In genomic region chr4:10066206-10066605, GRCh38 we compare ENCODE assay signal across 31 cellular contexts.
"Had no signal": no experiment of that assay in that cellular context is flagged by ENCODE, and none has a peak within 500 bp of the region (broad histone marks: within the 10 kb centered on the region; RNA-seq: fewer than 3 reads in every experiment).

No MANE protein-coding gene starts in this region.

- H3K4me3 ChIP-seq: breast epithelium, esophagus squamous epithelium, gastrocnemius medialis, mucosa of descending colon, pancreas, prostate gland, sigmoid colon, stomach, tibial artery had no signal

- ATAC-seq: activated CD8-positive, alpha-beta memory T cell treated with anti-CD3 and anti-CD28 coated beads, Interleukin-2, amount 10 ng/mL, durations not matched to agents 7 days and 5 days; gastrocnemius medialis; left cardiac atrium; left ventricle myocardium superior; mucosa of descending colon; pancreas; stimulated activated naive B cell treated with anti-CD40 and anti-IgM and Interleukin-4, amounts not matched to agents 10 μg/mL and 1 μg/mL and 100 μg/mL, for 72 hours; T-helper 17 cell had no signal

- H3K27ac ChIP-seq: epithelial cell of prostate, esophagus squamous epithelium, gastrocnemius medialis, pancreas, prostate gland, sigmoid colon, stomach, tibial artery had no signal

- H3K27me3 ChIP-seq: breast epithelium, esophagus squamous epithelium, gastrocnemius medialis, pancreas, sigmoid colon, stomach, tibial artery had no signal

- H3K27me3 Mint-ChIP-seq: activated CD4-positive, alpha-beta memory T cell treated with anti-CD3 and anti-CD28 coated beads, Interleukin-2, amount 10 ng/mL, durations not matched to agents 7 days and 5 days; activated CD4-positive, alpha-beta T cell treated with anti-CD3 and anti-CD28 coated beads, Interleukin-2, amount 10 ng/mL, durations not matched to agents 7 days and 5 days; activated CD8-positive, alpha-beta memory T cell treated with anti-CD3 and anti-CD28 coated beads, Interleukin-2, amount 10 ng/mL, durations not matched to agents 7 days and 5 days; central memory CD8-positive, alpha-beta T cell; stimulated activated naive B cell treated with anti-CD40 and anti-IgM and Interleukin-4, amounts not matched to agents 10 μg/mL and 1 μg/mL and 100 μg/mL, for 72 hours; T-helper 17 cell had no signal

- H3K36me3 ChIP-seq: breast epithelium, pancreas, prostate gland had no signal

- H3K9me3 ChIP-seq: breast epithelium, esophagus squamous epithelium, gastrocnemius medialis, mucosa of descending colon, pancreas, prostate gland, sigmoid colon, stomach, tibial artery had no signal

- H3K4me1 Mint-ChIP-seq: activated CD4-positive, alpha-beta memory T cell treated with anti-CD3 and anti-CD28 coated beads, Interleukin-2, amount 10 ng/mL, durations not matched to agents 7 days and 5 days; activated CD4-positive, alpha-beta T cell treated with anti-CD3 and anti-CD28 coated beads, Interleukin-2, amount 10 ng/mL, durations not matched to agents 7 days and 5 days; activated CD8-positive, alpha-beta memory T cell treated with anti-CD3 and anti-CD28 coated beads, Interleukin-2, amount 10 ng/mL, durations not matched to agents 7 days and 5 days had no signal

- H3K27ac Mint-ChIP-seq: activated CD4-positive, alpha-beta memory T cell treated with anti-CD3 and anti-CD28 coated beads, Interleukin-2, amount 10 ng/mL, durations not matched to agents 7 days and 5 days; activated CD8-positive, alpha-beta memory T cell treated with anti-CD3 and anti-CD28 coated beads, Interleukin-2, amount 10 ng/mL, durations not matched to agents 7 days and 5 days; stimulated activated naive B cell treated with anti-CD40 and anti-IgM and Interleukin-4, amounts not matched to agents 10 μg/mL and 1 μg/mL and 100 μg/mL, for 72 hours; T-helper 17 cell had no signal

- H3K9me3 Mint-ChIP-seq: activated CD4-positive, alpha-beta memory T cell treated with anti-CD3 and anti-CD28 coated beads, Interleukin-2, amount 10 ng/mL, durations not matched to agents 7 days and 5 days; activated CD4-positive, alpha-beta T cell treated with anti-CD3 and anti-CD28 coated beads, Interleukin-2, amount 10 ng/mL, durations not matched to agents 7 days and 5 days; central memory CD8-positive, alpha-beta T cell; nephron progenitor cell; stimulated activated naive B cell treated with anti-CD40 and anti-IgM and Interleukin-4, amounts not matched to agents 10 μg/mL and 1 μg/mL and 100 μg/mL, for 72 hours had no signal

- H3K4me3 Mint-ChIP-seq: activated CD4-positive, alpha-beta memory T cell treated with anti-CD3 and anti-CD28 coated beads, Interleukin-2, amount 10 ng/mL, durations not matched to agents 7 days and 5 days; activated CD4-positive, alpha-beta T cell treated with anti-CD3 and anti-CD28 coated beads, Interleukin-2, amount 10 ng/mL, durations not matched to agents 7 days and 5 days; activated CD8-positive, alpha-beta memory T cell treated with anti-CD3 and anti-CD28 coated beads, Interleukin-2, amount 10 ng/mL, durations not matched to agents 7 days and 5 days; central memory CD8-positive, alpha-beta T cell; nephron progenitor cell; stimulated activated naive B cell treated with anti-CD40 and anti-IgM and Interleukin-4, amounts not matched to agents 10 μg/mL and 1 μg/mL and 100 μg/mL, for 72 hours; T-helper 17 cell had no signal

- H3K4me1 ChIP-seq: breast epithelium, pancreas, prostate gland had no signal

- DNase-seq: activated CD4-positive, alpha-beta memory T cell treated with anti-CD3 and anti-CD28 coated beads, Interleukin-2, amount 10 ng/mL, durations not matched to agents 7 days and 5 days; activated CD4-positive, alpha-beta T cell treated with anti-CD3 and anti-CD28 coated beads, Interleukin-2, amount 10 ng/mL, durations not matched to agents 7 days and 5 days; activated CD4-positive, CD25-positive, alpha-beta regulatory T cell treated with anti-CD3 and anti-CD28 coated beads, Interleukin-2, amount 50 U/mL, for 72 hours; activated effector memory CD4-positive, alpha-beta T cell treated with anti-CD3 and anti-CD28 coated beads, Interleukin-2, amount 50 U/mL, for 16 hours; activated naive CD4-positive, alpha-beta T cell treated with anti-CD3 and anti-CD28 coated beads, Interleukin-2, amount 50 U/mL, for 16 hours; amniotic stem cell; dermis blood vessel endothelial cell; effector CD4-positive, alpha-beta T cell; esophagus squamous epithelium; gastrocnemius medialis; glutamatergic neuron; left cardiac atrium; left ventricle myocardium superior; mucosa of descending colon; nephron progenitor cell; pancreas; retina; sigmoid colon; stimulated activated CD4-positive, alpha-beta T cell treated with anti-CD3 and anti-CD28 coated beads, Interleukin-4, amount 100 ng/mL, for 24 hours; stimulated activated CD8-positive, alpha-beta memory T cell treated with anti-CD3 and anti-CD28 coated beads, Interleukin-4, amount 100 ng/mL, for 48 hours; stimulated activated naive B cell treated with anti-CD40 and anti-IgM and Interleukin-4, amounts not matched to agents 10 μg/mL and 1 μg/mL and 100 μg/mL, for 72 hours; stomach; SW 1271; T-helper 17 cell; T1000; tibial artery had no signal
